25 cellular contexts compared by ENCODE assay signal in the genomic region with DNA sequence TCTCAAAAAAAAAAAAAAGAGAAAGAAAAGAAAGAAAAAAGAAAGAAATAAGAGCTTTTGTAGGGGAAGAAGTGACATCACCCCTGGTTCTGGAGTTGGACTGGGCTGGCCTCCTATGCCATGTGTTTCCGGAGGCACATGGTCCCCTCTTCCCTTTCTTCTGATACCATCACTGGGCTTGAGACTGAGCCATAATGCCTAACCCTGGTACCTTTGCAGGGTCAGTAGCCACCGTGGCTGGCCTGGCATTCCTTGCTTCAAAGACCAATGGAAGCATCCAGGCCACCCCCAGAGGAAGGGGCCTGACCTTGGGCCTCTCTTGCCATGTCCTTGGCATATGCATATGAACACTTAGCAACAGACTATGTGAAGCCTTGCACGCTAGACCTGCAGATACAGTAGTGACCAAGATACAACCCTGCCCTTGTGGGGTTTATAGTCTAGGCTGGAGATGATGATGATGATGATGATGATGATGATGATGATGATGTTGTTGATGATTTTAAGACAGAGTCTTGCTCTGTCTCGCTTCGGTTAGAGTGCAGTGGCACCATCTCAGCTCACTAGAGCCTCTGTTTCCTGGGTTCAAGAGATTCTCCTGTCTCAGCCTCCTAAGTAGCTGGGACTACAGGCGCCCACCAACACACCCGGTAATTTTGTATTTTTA. TPM values are rescaled to one million over a fixed set of nuclear protein-coding genes. Genes with fewer than 3 reads are reported as not detected.
DNase-seq lines count a peak whose midpoint lies in the region; ATAC-seq, FAIRE-seq and TF ChIP-seq lines count a peak whose summit lies in the region.
"Had no signal": no experiment of that assay in that cellular context is flagged by ENCODE, and none has a peak within 500 bp of the region (broad histone marks: within the 10 kb centered on the region; RNA-seq: fewer than 3 reads in every experiment).

No MANE protein-coding gene starts in this region.

- peaks cover 0 to 2% of the 10 kb centered on the region in 2 experiments; a peak in 2 of 3 replicates for H3K36me3 ChIP-seq in HEK293 (ENCODE audit: control insufficient read depth in 2 of 2, insufficient read depth in 1 of 2, low read length in 2 of 2)
- H3K36me3 ChIP-seq in spleen = peaks cover 0 to 32% (median 0%) of the 10 kb centered on the region in 6 donors
- H3K36me3 ChIP-seq: BE2C had no signal

- DNase-seq in activated naive CD8-positive, alpha-beta T cell treated with anti-CD3 and anti-CD28 coated beads, Interleukin-2, amount 10 ng/mL, durations not matched to agents 7 days and 5 days = no peak
- DNase-seq in activated naive CD8-positive, alpha-beta T cell treated with anti-CD3 and anti-CD28 coated beads for 36 hours = no peak
- peak; percentile 63 for DNase-seq in coronary artery (ENCODE audit: low spot score)
- DNase-seq in spleen = peak; percentile 27
- no peak for DNase-seq in GM19239 (ENCODE audit: insufficient read length, low spot score)
- no peak for DNase-seq in GM03348 (ENCODE audit: low spot score)
- DNase-seq: 8988T; ACHN; AML-193; BE2C; Calu3; CD4-positive, alpha-beta memory T cell; COR-L47; DMS53; DMS79 treated with DMSO at 0.1 percent for 48 hours; GF-D8; GM23248; H7; HCEC 1CT had no signal

- WGBS in spleen, 5 donors = 93 to 98% (median 94%) methylated on average over 7 of the region's 7 CpGs

- H3K4me1 ChIP-seq in HEK293 (ENCODE audit: control insufficient read depth, insufficient read depth, low read length) (no peaks in the 10 kb centered on the region), spleen (peaks cover 0 to 28% (median 7%) of the 10 kb centered on the region in 6 donors)
- H3K4me1 ChIP-seq: BE2C had no signal

- H3K9me3 ChIP-seq in HEK293 (ENCODE audit: control insufficient read depth, insufficient read depth, low read depth, low read length) = no peaks in the 10 kb centered on the region
- no peaks in the 10 kb centered on the region for H3K9me3 ChIP-seq in spleen
- H3K9me3 ChIP-seq: A549; BE2C; BLaER1 treated with 17β-estradiol and CSF1 and Interleukin-3, amounts not matched to agents 10 nM and 100 nM had no signal

- H3K27me3 ChIP-seq in spleen (replicated peaks in 1 of 7) = no peaks in the 10 kb centered on the region
- H3K27me3 ChIP-seq: BE2C; BLaER1 treated with 17β-estradiol and CSF1 and Interleukin-3, amounts not matched to agents 10 nM and 100 nM had no signal

- CTCF ChIA-PET in HEK293 (lab: Yijun Ruan, JAX) = no interaction called here

- peak overlapping the region; percentile 1 for H3K27ac Mint-ChIP-seq in activated naive CD8-positive, alpha-beta T cell treated with anti-CD3 and anti-CD28 coated beads, Interleukin-2, amount 10 ng/mL, durations not matched to agents 7 days and 5 days
- H3K27ac Mint-ChIP-seq in activated naive CD8-positive, alpha-beta T cell treated with anti-CD3 and anti-CD28 coated beads for 36 hours = no peak overlapping the region
- H3K27ac Mint-ChIP-seq: CD4-positive, alpha-beta memory T cell had no signal

- no peak overlapping the region for H3K4me3 ChIP-seq in HEK293 (ENCODE audit: low read depth, low read length)
- no peak overlapping the region for H3K4me3 ChIP-seq in coronary artery
- no peak overlapping the region for H3K4me3 ChIP-seq in spleen
- H3K4me3 ChIP-seq: A549; BLaER1 treated with 17β-estradiol and CSF1 and Interleukin-3, amounts not matched to agents 10 nM and 100 nM; GM23248 had no signal

- intact Hi-C loops in spleen (cut with DNase I; ENCODE audit: low total_unique reads) = no loop called here

- no peak for TF ChIP-seq POLR2A in spleen (IDR thresholded peaks at IDR 0.05)

- no peaks in the 10 kb centered on the region for H3K27me3 Mint-ChIP-seq in activated naive CD8-positive, alpha-beta T cell treated with anti-CD3 and anti-CD28 coated beads, Interleukin-2, amount 10 ng/mL, durations not matched to agents 7 days and 5 days
- H3K27me3 Mint-ChIP-seq in activated naive CD8-positive, alpha-beta T cell treated with anti-CD3 and anti-CD28 coated beads for 36 hours = no peaks in the 10 kb centered on the region
- H3K27me3 Mint-ChIP-seq: CD4-positive, alpha-beta memory T cell had no signal

- H3K4me1 Mint-ChIP-seq in activated naive CD8-positive, alpha-beta T cell treated with anti-CD3 and anti-CD28 coated beads, Interleukin-2, amount 10 ng/mL, durations not matched to agents 7 days and 5 days = peaks cover 2% of the 10 kb centered on the region
- H3K4me1 Mint-ChIP-seq in activated naive CD8-positive, alpha-beta T cell treated with anti-CD3 and anti-CD28 coated beads for 36 hours = peaks cover 10% of the 10 kb centered on the region

- H3K36me3 Mint-ChIP-seq in activated naive CD8-positive, alpha-beta T cell treated with anti-CD3 and anti-CD28 coated beads, Interleukin-2, amount 10 ng/mL, durations not matched to agents 7 days and 5 days = peaks cover 1% of the 10 kb centered on the region
- no peaks in the 10 kb centered on the region for H3K36me3 Mint-ChIP-seq in activated naive CD8-positive, alpha-beta T cell treated with anti-CD3 and anti-CD28 coated beads for 36 hours

- no peak for FAIRE-seq in GM19239 (lab: Jason Lieb, UNC)
- FAIRE-seq: A549, GM12892, H1 had no signal

- POLR2A ChIA-PET in activated naive CD8-positive, alpha-beta T cell treated with anti-CD3 and anti-CD28 coated beads, Interleukin-2, amount 10 ng/mL, durations not matched to agents 7 days and 5 days (lab: Charles Lee) = no interaction called here
- POLR2A ChIA-PET in HEK293 (lab: Yijun Ruan, JAX) = interaction anchor here (0.7 kb wide), 1 partner anchor 92 kb away, joined by 3 read pairs; no protein-coding TSS in a partner anchor

- no peak for ATAC-seq in activated naive CD8-positive, alpha-beta T cell treated with anti-CD3 and anti-CD28 coated beads, Interleukin-2, amount 10 ng/mL, durations not matched to agents 7 days and 5 days (ENCODE audit: low read depth)
- ATAC-seq in HG02870 (IDR thresholded peaks at IDR 0.05; ENCODE audit: unreplicated experiment) = no peak
- ATAC-seq: A549 had no signal

- H3K9me3 Mint-ChIP-seq in activated naive CD8-positive, alpha-beta T cell treated with anti-CD3 and anti-CD28 coated beads, Interleukin-2, amount 10 ng/mL, durations not matched to agents 7 days and 5 days = no peaks in the 10 kb centered on the region
- H3K9me3 Mint-ChIP-seq in activated naive CD8-positive, alpha-beta T cell treated with anti-CD3 and anti-CD28 coated beads for 36 hours = no peaks in the 10 kb centered on the region
- H3K9me3 Mint-ChIP-seq: CD4-positive, alpha-beta memory T cell had no signal

- H3K27ac ChIP-seq in HEK293 (ENCODE audit: extremely low read depth, low read depth, low read length) (no peak overlapping the region), coronary artery (no peak overlapping the region), spleen (no peak overlapping the region)
- H3K27ac ChIP-seq: A549; BLaER1 treated with 17β-estradiol and CSF1 and Interleukin-3, amounts not matched to agents 10 nM and 100 nM; GM23248 had no signal

- no peak overlapping the region for H3K4me3 Mint-ChIP-seq in activated naive CD8-positive, alpha-beta T cell treated with anti-CD3 and anti-CD28 coated beads, Interleukin-2, amount 10 ng/mL, durations not matched to agents 7 days and 5 days
- no peak overlapping the region for H3K4me3 Mint-ChIP-seq in activated naive CD8-positive, alpha-beta T cell treated with anti-CD3 and anti-CD28 coated beads for 36 hours
- H3K4me3 Mint-ChIP-seq: CD4-positive, alpha-beta memory T cell had no signal

- no peak for TF ChIP-seq CTCF in HEK293 (tag by site-specific recombination; IDR thresholded peaks at IDR 0.05)
- TF ChIP-seq CTCF in coronary artery (IDR thresholded peaks at IDR 0.05) = no peak
- no peak for TF ChIP-seq CTCF in spleen (IDR thresholded peaks at IDR 0.05 in 8 of 11, conservative IDR thresholded peaks at IDR 0.05 in 3 of 11)

TF ChIP-seq in HEK293, 187 proteins besides CTCF, POLR2A, EP300 and RAD21:
- TF ChIP-seq, protein P1, sequence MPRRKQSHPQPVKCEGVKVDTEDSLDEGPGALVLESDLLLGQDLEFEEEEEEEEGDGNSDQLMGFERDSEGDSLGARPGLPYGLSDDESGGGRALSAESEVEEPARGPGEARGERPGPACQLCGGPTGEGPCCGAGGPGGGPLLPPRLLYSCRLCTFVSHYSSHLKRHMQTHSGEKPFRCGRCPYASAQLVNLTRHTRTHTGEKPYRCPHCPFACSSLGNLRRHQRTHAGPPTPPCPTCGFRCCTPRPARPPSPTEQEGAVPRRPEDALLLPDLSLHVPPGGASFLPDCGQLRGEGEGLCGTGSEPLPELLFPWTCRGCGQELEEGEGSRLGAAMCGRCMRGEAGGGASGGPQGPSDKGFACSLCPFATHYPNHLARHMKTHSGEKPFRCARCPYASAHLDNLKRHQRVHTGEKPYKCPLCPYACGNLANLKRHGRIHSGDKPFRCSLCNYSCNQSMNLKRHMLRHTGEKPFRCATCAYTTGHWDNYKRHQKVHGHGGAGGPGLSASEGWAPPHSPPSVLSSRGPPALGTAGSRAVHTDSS (tag by site-specific recombination; IDR thresholded peaks at IDR 0.05) = peak; percentile 84
- TF ChIP-seq ZNF549 (tag by site-specific recombination; IDR thresholded peaks at IDR 0.05) = no peak
TF ChIP-seq in HEK293: peak in this region for 1.

RNA-seq across cellular contexts. Expression of gene SUFU, which starts 31.8 kb away (rescaled TPM):
- total RNA-seq in activated naive CD8-positive, alpha-beta T cell treated with anti-CD3 and anti-CD28 coated beads, Interleukin-2, amount 10 ng/mL, durations not matched to agents 7 days and 5 days = 10 to 100 TPM; 13.1 to 13.4 TPM
- 1 to 10 TPM; 5.7 to 6.0 TPM for total RNA-seq in activated naive CD8-positive, alpha-beta T cell treated with anti-CD3 and anti-CD28 coated beads for 36 hours
- 10 to 100 TPM; 11.4 to 21.9 (median 15.1) TPM for total RNA-seq in spleen
- polyA plus RNA-seq in spleen = 1 to 10 TPM; 2.0 to 6.3 (median 2.8) TPM

RNA-seq across cellular contexts. Expression of gene ACTR1A, which starts 33.1 kb away (rescaled TPM):
- 10 to 100 TPM; 64.8 to 67.6 TPM for total RNA-seq in activated naive CD8-positive, alpha-beta T cell treated with anti-CD3 and anti-CD28 coated beads, Interleukin-2, amount 10 ng/mL, durations not matched to agents 7 days and 5 days
- 10 to 100 TPM; 51.1 to 54.9 TPM for total RNA-seq in activated naive CD8-positive, alpha-beta T cell treated with anti-CD3 and anti-CD28 coated beads for 36 hours
- total RNA-seq in spleen = 10 to 100 TPM; 64.0 to 90.8 (median 76.7) TPM
- polyA plus RNA-seq in spleen = 10 to 100 TPM; 25.5 to 54.3 (median 34.7) TPM

Comparison
In these comparisons a context has a peak if more than half of its experiments do, and no peak if none do; other contexts are left out.
1. DNase-seq: peak in coronary artery (single experiment) and spleen (single experiment); none in activated naive CD8-positive, alpha-beta T cell treated with anti-CD3 and anti-CD28 coated beads, Interleukin-2, amount 10 ng/mL, durations not matched to agents 7 days and 5 days (single experiment), activated naive CD8-positive, alpha-beta T cell treated with anti-CD3 and anti-CD28 coated beads for 36 hours (single experiment), GM19239 (single experiment) and GM03348 (single experiment).